In the genomic region with DNA sequence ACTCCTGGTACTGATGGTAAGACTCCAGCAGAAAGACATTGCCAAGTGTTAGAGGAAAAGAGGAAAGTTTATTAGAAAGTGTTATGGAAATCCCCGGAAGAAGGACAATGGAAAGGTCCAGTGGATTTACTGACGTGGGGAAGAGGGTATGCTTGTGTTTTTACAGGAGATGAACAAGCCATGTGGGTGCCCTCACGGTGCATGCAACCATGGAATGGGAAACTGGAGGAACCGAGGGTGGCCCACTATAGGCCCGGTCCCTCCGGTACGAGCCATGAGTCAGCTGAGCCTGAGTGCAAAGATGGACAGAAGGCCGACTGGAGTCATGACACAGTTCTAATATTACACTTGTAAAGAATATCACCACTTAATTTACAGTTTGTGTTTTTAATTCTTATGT, we compare ENCODE assay signal across 17 cellular contexts.
DNase-seq lines count a peak whose midpoint lies in the region; ATAC-seq and TF ChIP-seq lines count a peak whose summit lies in the region.
"Had no signal": no experiment of that assay in that cellular context is flagged by ENCODE, and none has a peak within 500 bp of the region (broad histone marks: within the 10 kb centered on the region; RNA-seq: fewer than 3 reads in every experiment).

No MANE protein-coding gene starts in this region.

- H3K27me3 Mint-ChIP-seq in nephron progenitor cell (ENCODE audit: low read depth, poor library complexity), result no peaks in the 10 kb centered on the region
- H3K27me3 Mint-ChIP-seq: CD4-positive, alpha-beta memory T cell had no signal

- peaks cover 42% of the 10 kb centered on the region for H3K4me1 Mint-ChIP-seq in nephron progenitor cell
- H3K4me1 Mint-ChIP-seq: CD4-positive, alpha-beta memory T cell had no signal

- POLR2A ChIA-PET in Panc1 (lab: Charles Lee), result interaction anchor here (0.6 kb wide), 1 partner anchor 78 kb away, joined by 4 read pairs; no protein-coding TSS in a partner anchor

- peak overlapping the region; percentile 24 for H3K27ac Mint-ChIP-seq in nephron progenitor cell
- H3K27ac Mint-ChIP-seq in activated naive CD4-positive, alpha-beta T cell treated with anti-CD3 and anti-CD28 coated beads, Interleukin-2, amount 50 U/mL, for 72 hours, result no peak overlapping the region
- H3K27ac Mint-ChIP-seq: CD4-positive, alpha-beta memory T cell had no signal

- DNase-seq in Caki2 (ENCODE audit: low read depth) (peak; percentile 62), Panc1 (ENCODE audit: low read depth, low spot score) (no peak), nephron progenitor cell (no peak), SJCRH30 (no peak), DMS153 treated with DMSO at 0.1 percent for 48 hours (lab: John Stamatoyannopoulos, UW; ENCODE audit: unreplicated experiment) (no peak)
- no peak for DNase-seq in activated naive CD4-positive, alpha-beta T cell treated with anti-CD3 and anti-CD28 coated beads, Interleukin-2, amount 50 U/mL, for 72 hours (ENCODE audit: low spot score in 2 of 2)
- DNase-seq: C1 segment of cervical spinal cord; CD4-positive, alpha-beta memory T cell; COR-L47; DMS153; DMS79; EL; GDM1; GOT3 had no signal

- BruUV-seq in Panc1 (replicated peaks; lab: Mats Ljungman, UMichigan), result no TSS peak

- H3K27ac ChIP-seq in Panc1 (ENCODE audit: low read length) (peak overlapping the region; percentile 98), SJCRH30 (no peak overlapping the region)

- H3K36me3 ChIP-seq in Panc1 (ENCODE audit: control insufficient read depth, insufficient read depth, low read length) (no peaks in the 10 kb centered on the region), SJCRH30 (no peaks in the 10 kb centered on the region)
- H3K36me3 ChIP-seq: HAP-1 had no signal

- H3K36me3 Mint-ChIP-seq in nephron progenitor cell (ENCODE audit: low read depth), result peaks cover 29% of the 10 kb centered on the region
- H3K36me3 Mint-ChIP-seq in activated naive CD4-positive, alpha-beta T cell treated with anti-CD3 and anti-CD28 coated beads, Interleukin-2, amount 50 U/mL, for 72 hours, result no peaks in the 10 kb centered on the region

- in situ Hi-C loops in Caki2 (cut with HindIII; ENCODE audit: low pct_unique_long_range_greater_than_20kb, low sequenced_read_pairs) (no loop called here), Panc1 (cut with HindIII; ENCODE audit: low pct_unique_long_range_greater_than_20kb, low sequenced_read_pairs) (no loop called here)

- ATAC-seq in Panc1 (no peak), GM21825 (IDR thresholded peaks at IDR 0.05; ENCODE audit: unreplicated experiment) (no peak)
- no peak for ATAC-seq in activated naive CD4-positive, alpha-beta T cell treated with anti-CD3 and anti-CD28 coated beads, Interleukin-2, amount 50 U/mL, for 72 hours
- ATAC-seq: GM12878 had no signal

- CTCF ChIA-PET in Panc1 (lab: Charles Lee), result no interaction called here

- no peak overlapping the region for H3K4me3 Mint-ChIP-seq in nephron progenitor cell
- H3K4me3 Mint-ChIP-seq: CD4-positive, alpha-beta memory T cell had no signal

- H3K4me1 ChIP-seq in Panc1 (ENCODE audit: control insufficient read depth, insufficient read depth, low read length), result peaks cover 34% of the 10 kb centered on the region
- no peaks in the 10 kb centered on the region for H3K4me1 ChIP-seq in SJCRH30
- H3K4me1 ChIP-seq: HAP-1 had no signal

- no peak for TF ChIP-seq CTCF in Panc1 (IDR thresholded peaks at IDR 0.05)
- no peak for TF ChIP-seq CTCF in nephron progenitor cell (IDR thresholded peaks at IDR 0.05)

- intact Hi-C loops in Panc1 (cut with micrococcal nuclease; ENCODE audit: unreplicated experiment), result no loop called here

- H3K9me3 ChIP-seq in Panc1 (ENCODE audit: control insufficient read depth, insufficient read depth, low read depth, low read length) (no peaks in the 10 kb centered on the region), SJCRH30 (replicated peaks) (no peaks in the 10 kb centered on the region)
- H3K9me3 ChIP-seq: HAP-1 had no signal

- H3K9me3 Mint-ChIP-seq in nephron progenitor cell, result peaks cover 12% of the 10 kb centered on the region
- no peaks in the 10 kb centered on the region for H3K9me3 Mint-ChIP-seq in activated naive CD4-positive, alpha-beta T cell treated with anti-CD3 and anti-CD28 coated beads, Interleukin-2, amount 50 U/mL, for 72 hours

- H3K27me3 ChIP-seq in Panc1 (ENCODE audit: control insufficient read depth, insufficient read depth, low read length) (no peaks in the 10 kb centered on the region), SJCRH30 (no peaks in the 10 kb centered on the region)

- H3K4me3 ChIP-seq in Panc1 (ENCODE audit: low read depth in 2 of 2, low read length in 2 of 2) (no peak overlapping the region), SJCRH30 (no peak overlapping the region)
- H3K4me3 ChIP-seq: GM12878, HAP-1 had no signal
